In the genomic region with DNA sequence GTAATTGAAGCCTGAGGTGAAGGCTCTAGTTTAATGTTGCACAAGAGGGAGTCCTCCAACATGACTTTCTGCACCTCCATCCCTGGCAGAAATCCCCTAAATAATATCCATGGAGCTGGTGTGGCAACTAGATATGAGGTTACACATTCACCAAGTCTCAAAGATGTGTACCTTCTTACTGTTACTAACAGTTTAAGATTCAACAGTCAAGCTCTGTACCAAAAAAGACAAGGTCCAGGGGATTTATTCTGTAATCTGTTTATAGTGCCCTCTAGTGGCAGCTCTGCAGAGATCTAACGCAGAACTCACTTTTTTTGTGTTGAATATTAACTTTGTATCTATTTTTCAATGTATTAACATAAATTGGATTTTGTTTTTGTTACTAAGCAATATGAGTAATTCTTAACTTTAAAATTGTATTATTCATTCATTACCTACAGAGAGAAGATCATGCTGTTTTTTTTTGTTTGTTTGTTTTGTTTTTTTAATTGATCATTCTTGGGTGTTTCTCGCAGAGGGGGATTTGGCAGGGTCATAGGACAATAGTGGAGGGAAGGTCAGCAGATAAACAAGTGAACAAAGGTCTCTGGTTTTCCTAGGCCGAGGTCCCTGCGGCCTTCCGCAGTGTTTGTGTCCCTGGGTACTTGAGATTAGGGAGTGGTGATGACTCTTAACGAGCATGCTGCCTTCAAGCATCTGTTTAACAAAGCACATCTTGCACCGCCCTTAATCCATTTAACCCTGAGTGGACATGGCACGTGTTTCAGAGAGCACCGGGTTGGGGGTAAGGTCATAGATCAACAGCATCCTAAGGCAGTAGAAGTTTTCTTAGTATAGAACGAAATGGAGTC, we compare ENCODE assay signal across 8 cellular contexts. TPM values are rescaled to one million over a fixed set of nuclear protein-coding genes. Genes with fewer than 3 reads are reported as not detected.
A peak's percentile ranks its signal among the peaks of the same experiment; 100 is the strongest.
DNase-seq lines count a peak whose midpoint lies in the region; ATAC-seq and TF ChIP-seq lines count a peak whose summit lies in the region.
"Not testable (repeated sequence)": the region's sequence is repeated elsewhere in the genome, so short reads cannot be mapped to it uniquely, and the experiment has no call there.

No MANE protein-coding gene starts in this region.

- not testable (repeated sequence) for H3K79me2 ChIP-seq in neural progenitor cell (ENCODE audit: low read depth)

- not testable (repeated sequence) for H3K36me3 Mint-ChIP-seq in brain, neural progenitor cell

- H3K4me1 Mint-ChIP-seq in brain, neural progenitor cell: not testable (repeated sequence)

- H4K20me1 ChIP-seq in neural progenitor cell (ENCODE audit: low read depth), result not testable (repeated sequence)

- not testable (repeated sequence) for H3K4me3 Mint-ChIP-seq in brain
- H3K4me3 Mint-ChIP-seq in neural progenitor cell, result peak overlapping the region; percentile 46

- peak; percentile 71 for TF ChIP-seq CTCF in GM10266 (IDR thresholded peaks at IDR 0.05; ENCODE audit: control insufficient read depth, insufficient read depth, low read depth, missing control alignments)
- TF ChIP-seq CTCF in brain (conservative IDR thresholded peaks at IDR 0.05), result peak; percentile 76 to 87
- peak; percentile 70 for TF ChIP-seq CTCF in cardiac muscle cell (IDR thresholded peaks at IDR 0.05; ENCODE audit: low read depth, low read length)
- peak; percentile 95 for TF ChIP-seq CTCF in neural progenitor cell (IDR thresholded peaks at IDR 0.05)

- peaks cover 13% of the 10 kb centered on the region for H3K4me1 ChIP-seq in cardiac muscle cell (ENCODE audit: low read depth)
- not testable (repeated sequence) for H3K4me1 ChIP-seq in neural progenitor cell

- not testable (repeated sequence) for H2AFZ ChIP-seq in neural progenitor cell (replicated peaks)

- H3K9me3 ChIP-seq in cardiac muscle cell (ENCODE audit: low read depth); neural progenitor cell (ENCODE audit: low read depth): not testable (repeated sequence)

- H3K4me3 ChIP-seq in cardiac muscle cell, neural progenitor cell: not testable (repeated sequence)

- H3K27me3 ChIP-seq in cardiac muscle cell, neural progenitor cell: not testable (repeated sequence)

- ATAC-seq in HG02885 (IDR thresholded peaks at IDR 0.05; ENCODE audit: poor library complexity, unreplicated experiment), result peak; percentile 69

- H3K27ac Mint-ChIP-seq in brain, result not testable (repeated sequence)
- peak overlapping the region; percentile 33 for H3K27ac Mint-ChIP-seq in neural progenitor cell

- H3K4me2 ChIP-seq in neural progenitor cell, result not testable (repeated sequence)

- H3K9ac ChIP-seq in neural progenitor cell, result not testable (repeated sequence)

- H3K36me3 ChIP-seq in cardiac muscle cell, neural progenitor cell: not testable (repeated sequence)

- not testable (repeated sequence) for H3K27ac ChIP-seq in cardiac muscle cell, neural progenitor cell

- H3K27me3 Mint-ChIP-seq in brain; neural progenitor cell (ENCODE audit: insufficient read depth, low read depth): not testable (repeated sequence)

- not testable (repeated sequence) for H3F3A ChIP-seq in neural progenitor cell (ENCODE audit: low read depth)

- peak; percentile 73 for DNase-seq in A172 (ENCODE audit: low spot score)
- DNase-seq in GM10266 (ENCODE audit: extremely low spot score), result peak; percentile 59
- DNase-seq in NCI-H2029 (lab: John Stamatoyannopoulos, UW), result peak; percentile 65
- peak; percentile 75 for DNase-seq in SK-MEL-5 (ENCODE audit: low read depth, low spot score)
- peak; percentile 72 to 75 for DNase-seq in cardiac muscle cell (ENCODE audit: low read depth in 1 of 2, low spot score in 1 of 2)
- DNase-seq in neural progenitor cell (ENCODE audit: low spot score), result peak; percentile 74

- H3K9me3 Mint-ChIP-seq in brain, neural progenitor cell: not testable (repeated sequence)

- in situ Hi-C loops in SK-MEL-5 (cut with HindIII; ENCODE audit: low pct_unique_long_range_greater_than_20kb, low sequenced_read_pairs), result not testable (repeated sequence)

RNA-seq across cellular contexts. Expression of gene HSPB3, which starts 35.7 kb away (rescaled TPM):
- 1.7 and 2.4 TPM in 2 replicates for total RNA-seq in A172 (2014; rRNA removed; shearing (Covaris generic))
- not detected in 2 replicates for total RNA-seq in SK-MEL-5 (2014; rRNA removed; shearing (Covaris generic))
- not detected in 2 replicates for polyA plus RNA-seq in SK-MEL-5 (2015; cell fraction: cytosol; rRNA removed)
- not detected in 2 replicates for polyA plus RNA-seq in SK-MEL-5 (2015; cell fraction: nucleus; rRNA removed)
- polyA plus RNA-seq in brain (ENCODE audit: insufficient read depth, low read depth, low replicate concordance) (1.1 TPM), cardiac muscle cell (51.7 and 57.3 TPM in 2 replicates)
- total RNA-seq in cardiac muscle cell (45.4 and 79.4 TPM in 2 replicates), neural progenitor cell (ENCODE audit: low replicate concordance) (not detected in 2 replicates)

Comparison
In these comparisons a context has a peak if more than half of its experiments do, and no peak if none do; other contexts are left out.
1. RNA of gene HSPB3, which starts 35.7 kb away (total RNA-seq): 45.4 to 79.4 TPM in cardiac muscle cell; 1.7 to 2.4 TPM in A172, not detected in SK-MEL-5 and not detected in neural progenitor cell; every median in the first group is over 10 times any median in the second.
2. Peak in every context shown above with its lines, with median percentiles within 50 percentile points of each other: DNase-seq and CTCF ChIP-seq.